In genomic region chr18:23887035-23887434, GRCh38 we compare ENCODE assay signal across 20 cellular contexts.
A peak's percentile ranks its signal among the peaks of the same experiment; 100 is the strongest.
DNase-seq lines count a peak whose midpoint lies in the region; TF ChIP-seq lines count a peak whose summit lies in the region.
"Had no signal": no experiment of that assay in that cellular context is flagged by ENCODE, and none has a peak within 500 bp of the region (broad histone marks: within the 10 kb centered on the region; RNA-seq: fewer than 3 reads in every experiment).

No MANE protein-coding gene starts in this region.

- H3K9me3 ChIP-seq in mesenchymal stem cell (ENCODE audit: control insufficient read depth, low read length) = no peaks in the 10 kb centered on the region
- H3K9me3 ChIP-seq: gastrocnemius medialis, SJSA1, tibial nerve had no signal

- no peak overlapping the region for H3K4ac ChIP-seq in mesenchymal stem cell (ENCODE audit: low read depth in 1 of 2, low read length in 2 of 2)

- H2AFZ ChIP-seq in mesenchymal stem cell (ENCODE audit: low read depth, low read length) = no peak overlapping the region

- H2BK12ac ChIP-seq in mesenchymal stem cell (ENCODE audit: low read length in 2 of 2) = no peak overlapping the region

- 88% methylated on average over 2 of the region's 3 CpGs for WGBS in mesenchymal stem cell

- H2BK120ac ChIP-seq in mesenchymal stem cell (ENCODE audit: low read depth, low read length) = no peak overlapping the region

- TF ChIP-seq CTCF in RWPE1 (conservative IDR thresholded peaks at IDR 0.05; ENCODE audit: low read depth) = no peak

- no peaks in the 10 kb centered on the region for H3K27me3 ChIP-seq in mesenchymal stem cell (ENCODE audit: control insufficient read depth in 1 of 2, insufficient read depth in 1 of 2, low read length in 2 of 2)
- H3K27me3 ChIP-seq: gastrocnemius medialis, SJSA1, tibial nerve had no signal

- no peak overlapping the region for H4K8ac ChIP-seq in mesenchymal stem cell (ENCODE audit: low read length)

- no peak overlapping the region for H3K4me3 ChIP-seq in mesenchymal stem cell (ENCODE audit: insufficient read depth in 1 of 2, low read depth in 1 of 2, low read length in 2 of 2)
- H3K4me3 ChIP-seq: gastrocnemius medialis, SJSA1, tibial nerve had no signal

- peaks cover 3 to 12% of the 10 kb centered on the region in 2 experiments for H3K36me3 ChIP-seq in mesenchymal stem cell (ENCODE audit: control insufficient read depth in 1 of 2, insufficient read depth in 2 of 2, low read depth in 1 of 2, low read length in 2 of 2)
- H3K36me3 ChIP-seq: gastrocnemius medialis, SJSA1 had no signal

- no peak overlapping the region for H3K18ac ChIP-seq in mesenchymal stem cell (ENCODE audit: low read depth in 1 of 2, low read length in 2 of 2)

- H3K27ac ChIP-seq in RWPE1 (peak overlapping the region; percentile 70), mesenchymal stem cell (ENCODE audit: low read length, poor library complexity, severe bottlenecking) (no peak overlapping the region)
- H3K27ac ChIP-seq: C4-2B, gastrocnemius medialis, SJSA1, tibial nerve had no signal

- H2BK15ac ChIP-seq in mesenchymal stem cell (ENCODE audit: low read depth, poor library complexity, severe bottlenecking) = no peak overlapping the region

- POLR2A ChIA-PET in RWPE1 (lab: Yijun Ruan, JAX; ENCODE audit: low non-redundant PET) = no interaction called here

- H2BK5ac ChIP-seq in mesenchymal stem cell (ENCODE audit: low read depth, low read length, poor library complexity, severe bottlenecking) = no peak overlapping the region

- no peak overlapping the region for H4K91ac ChIP-seq in mesenchymal stem cell (ENCODE audit: low read length)

- H3K9ac ChIP-seq in mesenchymal stem cell (ENCODE audit: low read length) = no peak overlapping the region

- H3K14ac ChIP-seq in mesenchymal stem cell (ENCODE audit: low read length in 2 of 2) = no peak overlapping the region

- H3K4me1 ChIP-seq in mesenchymal stem cell (ENCODE audit: control insufficient read depth, insufficient read depth, low read depth, low read length) = peaks cover 7% of the 10 kb centered on the region
- H3K4me1 ChIP-seq: gastrocnemius medialis, SJSA1 had no signal

- no peak overlapping the region for H3K23ac ChIP-seq in mesenchymal stem cell (ENCODE audit: low read length in 2 of 2)

- DNase-seq in NCI-H2171 treated with DMSO at 0.1 percent for 48 hours (lab: John Stamatoyannopoulos, UW) = peak; percentile 64
- DNase-seq in NCI-H2171 (lab: John Stamatoyannopoulos, UW) = no peak
- peak; percentile 42 for DNase-seq in NCI-H2029 (lab: John Stamatoyannopoulos, UW)
- no peak for DNase-seq in RWPE1 (ENCODE audit: low spot score)
- peak; percentile 42 for DNase-seq in retina
- DNase-seq in mesenchymal stem cell = no peak
- DNase-seq in stimulated activated CD4-positive, alpha-beta T cell treated with anti-CD3 and anti-CD28 coated beads, Interleukin-4, amount 100 ng/mL, for 4 hours = no peak
- DNase-seq in activated gamma-delta T cell treated with Interleukin-2 at 50 U/mL for 16 hours = no peak
- DNase-seq: activated B cell treated with CpG ODN at 0.5 μM for 24 hours; activated CD8-positive, alpha-beta T cell treated with anti-CD3 and anti-CD28 coated beads for 36 hours; activated T-cell treated with anti-CD3 and anti-CD28 coated beads, Interleukin-2, amount 50 U/mL, for 24 hours; DMS53; erythroblast; gastrocnemius medialis; Kasumi-1; midbrain; stimulated activated naive B cell treated with anti-CD40 and anti-IgM and Interleukin-4, amounts not matched to agents 10 μg/mL and 1 μg/mL and 100 μg/mL, for 72 hours had no signal

- CTCF ChIA-PET in RWPE1 (lab: Yijun Ruan, JAX) = no interaction called here

- H3K79me1 ChIP-seq in mesenchymal stem cell (replicated peaks; ENCODE audit: low read length, poor library complexity, severe bottlenecking) = no peaks in the 10 kb centered on the region

- no peak overlapping the region for H2AK5ac ChIP-seq in mesenchymal stem cell (ENCODE audit: low read length, severe bottlenecking)

- H3K4me2 ChIP-seq in mesenchymal stem cell (ENCODE audit: low read length, poor library complexity, severe bottlenecking) = no peak overlapping the region

Comparison
In these comparisons a context has a peak if more than half of its experiments do, and no peak if none do; other contexts are left out.
1. DNase-seq: peak in NCI-H2171 treated with DMSO at 0.1 percent for 48 hours (single experiment), NCI-H2029 (single experiment) and retina (single experiment); none in NCI-H2171 (single experiment), RWPE1 (single experiment), mesenchymal stem cell (single experiment), stimulated activated CD4-positive, alpha-beta T cell treated with anti-CD3 and anti-CD28 coated beads, Interleukin-4, amount 100 ng/mL, for 4 hours (0 of 2) and activated gamma-delta T cell treated with Interleukin-2 at 50 U/mL for 16 hours (single experiment).